In genomic region chr5:135822959-135823358, GRCh38 we compare ENCODE assay signal across 1 cellular context.
TF ChIP-seq lines count a peak whose summit lies in the region.

No MANE protein-coding gene starts in this region.

TF ChIP-seq in H1, 55 proteins besides CTCF, POLR2A, EP300 and RAD21:
- TF ChIP-seq HDAC2 (IDR thresholded peaks at IDR 0.05; ENCODE audit: borderline replicate concordance in 1 of 2, low read depth in 2 of 2, low read length in 2 of 2): no peak
- TF ChIP-seq EGR1 (IDR thresholded peaks at IDR 0.05; ENCODE audit: borderline replicate concordance, low read depth, low read length): no peak
- no peak for TF ChIP-seq ASH2L (IDR thresholded peaks at IDR 0.05; ENCODE audit: low read length)
- no peak for TF ChIP-seq CHD1 (IDR thresholded peaks at IDR 0.05; ENCODE audit: low read depth, low read length)
- TF ChIP-seq, protein P1, sequence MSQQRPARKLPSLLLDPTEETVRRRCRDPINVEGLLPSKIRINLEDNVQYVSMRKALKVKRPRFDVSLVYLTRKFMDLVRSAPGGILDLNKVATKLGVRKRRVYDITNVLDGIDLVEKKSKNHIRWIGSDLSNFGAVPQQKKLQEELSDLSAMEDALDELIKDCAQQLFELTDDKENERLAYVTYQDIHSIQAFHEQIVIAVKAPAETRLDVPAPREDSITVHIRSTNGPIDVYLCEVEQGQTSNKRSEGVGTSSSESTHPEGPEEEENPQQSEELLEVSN (IDR thresholded peaks at IDR 0.05): no peak
- no peak for TF ChIP-seq FOSL1 (IDR thresholded peaks at IDR 0.05; ENCODE audit: insufficient read depth, low read depth, low read length)
